17 cellular contexts compared by ENCODE assay signal in genomic region chr3:20326537-20326936, GRCh38.
DNase-seq lines count a peak whose midpoint lies in the region; ATAC-seq, FAIRE-seq and TF ChIP-seq lines count a peak whose summit lies in the region.
"Had no signal": no experiment of that assay in that cellular context is flagged by ENCODE, and none has a peak within 500 bp of the region (broad histone marks: within the 10 kb centered on the region; RNA-seq: fewer than 3 reads in every experiment).

No MANE protein-coding gene starts in this region.

- TF ChIP-seq POLR2A in GM12892 (IDR thresholded peaks at IDR 0.05; ENCODE audit: low read depth, low read length) = no peak

- no peak overlapping the region for H2AFZ ChIP-seq in GM23248

- no peak overlapping the region for H3K4me2 ChIP-seq in GM23248 (ENCODE audit: unreplicated experiment)

- ATAC-seq in RWPE2 (ENCODE audit: low read depth) (peak; percentile 53; the same call in 1 of the 3 replicates), HG02571 (IDR thresholded peaks at IDR 0.05; ENCODE audit: unreplicated experiment) (no peak)
- ATAC-seq: HepG2 had no signal

- H3K9me2 ChIP-seq in GM23248 (ENCODE audit: insufficient read depth) = no peaks in the 10 kb centered on the region

- no peaks in the 10 kb centered on the region for H3F3A ChIP-seq in GM23248 (ENCODE audit: insufficient read depth)

- H3K9ac ChIP-seq in GM23248 = no peak overlapping the region

- in situ Hi-C loops in GM23248 (cut with MboI) = loop anchor here (25.0 kb wide), 3 partner anchors 1161 to 1561 kb away; partner anchors contain the start of gene ZNF385D

- no peak for TF ChIP-seq CTCF in RWPE2 (IDR thresholded peaks at IDR 0.05; ENCODE audit: poor library complexity, severe bottlenecking)

- 0 out of 2 replicates have a peak, but pooled peaks cover 3% of the 10 kb centered on the region for H3K4me1 ChIP-seq in GM23248 (ENCODE audit: insufficient read depth)
- no peaks in the 10 kb centered on the region for H3K4me1 ChIP-seq in RWPE2 (ENCODE audit: insufficient read depth, poor library complexity, severe bottlenecking)

- no peaks in the 10 kb centered on the region for H3K79me2 ChIP-seq in GM23248 (ENCODE audit: insufficient read depth)

- H3K36me3 ChIP-seq in GM23248 (ENCODE audit: low read depth) (no peaks in the 10 kb centered on the region), RWPE2 (ENCODE audit: low read depth) (no peaks in the 10 kb centered on the region)

- FAIRE-seq in colon (lab: Jason Lieb, UNC) = peak; percentile 69
- no peak for FAIRE-seq in GM12892 (lab: Jason Lieb, UNC)
- FAIRE-seq: HepG2, RCC 7860 had no signal

- H3K4me3 ChIP-seq in GM23248 (no peak overlapping the region), RWPE2 (ENCODE audit: severe bottlenecking) (no peak overlapping the region)

- no peaks in the 10 kb centered on the region for H3K9me3 ChIP-seq in GM23248 (ENCODE audit: low read depth)
- no peaks in the 10 kb centered on the region for H3K9me3 ChIP-seq in RWPE2 (ENCODE audit: severe bottlenecking)

- 63 to 68% methylated on average over 1 of the region's 1 CpG for WGBS in GM23248 (ENCODE audit: low coverage in 1 of 2, low lambda C conversion rate in 2 of 2, missing lambda C conversion rate in 2 of 2), 2 experiments

- no peaks in the 10 kb centered on the region for H4K20me1 ChIP-seq in GM23248 (ENCODE audit: insufficient read depth)

- no peaks in the 10 kb centered on the region for H3K27me3 ChIP-seq in GM23248 (replicated peaks; ENCODE audit: insufficient read depth)
- H3K27me3 ChIP-seq in RWPE2 (ENCODE audit: insufficient read depth, poor library complexity, severe bottlenecking) = no peaks in the 10 kb centered on the region

- H3K27ac ChIP-seq in GM23248 (no peak overlapping the region), RWPE2 (ENCODE audit: poor library complexity, severe bottlenecking) (no peak overlapping the region)

- DNase-seq in GM23248 = peak; percentile 55
- DNase-seq in RWPE2 (ENCODE audit: low spot score) = no peak
- peak; percentile 44 for DNase-seq in renal cortical epithelial cell (ENCODE audit: low read depth)
- no peak for DNase-seq in DMS153 (lab: John Stamatoyannopoulos, UW)
- no peak for DNase-seq in GM12892 (ENCODE audit: insufficient read length)
- DNase-seq in activated CD8-positive, alpha-beta memory T cell treated with anti-CD3 and anti-CD28 coated beads, Interleukin-2, amount 50 U/mL, for 4 hours = no peak
- DNase-seq: CD4-positive, CD25-positive, alpha-beta regulatory T cell; DND-41; H9; NCI-H187 treated with DMSO at 0.1 percent for 48 hours; NCI-H446 treated with DMSO at 0.1 percent for 48 hours; NCI-H774; SHP77 treated with DMSO at 0.1 percent for 48 hours had no signal

Comparison
In these comparisons a context has a peak if more than half of its experiments do, and no peak if none do; other contexts are left out.
1. DNase-seq: peak in GM23248 (single experiment) and renal cortical epithelial cell (single experiment); none in RWPE2 (single experiment), DMS153 (single experiment), GM12892 (single experiment) and activated CD8-positive, alpha-beta memory T cell treated with anti-CD3 and anti-CD28 coated beads, Interleukin-2, amount 50 U/mL, for 4 hours (single experiment).